Comparison of ENCODE assay signal across 25 cellular contexts in the genomic region with DNA sequence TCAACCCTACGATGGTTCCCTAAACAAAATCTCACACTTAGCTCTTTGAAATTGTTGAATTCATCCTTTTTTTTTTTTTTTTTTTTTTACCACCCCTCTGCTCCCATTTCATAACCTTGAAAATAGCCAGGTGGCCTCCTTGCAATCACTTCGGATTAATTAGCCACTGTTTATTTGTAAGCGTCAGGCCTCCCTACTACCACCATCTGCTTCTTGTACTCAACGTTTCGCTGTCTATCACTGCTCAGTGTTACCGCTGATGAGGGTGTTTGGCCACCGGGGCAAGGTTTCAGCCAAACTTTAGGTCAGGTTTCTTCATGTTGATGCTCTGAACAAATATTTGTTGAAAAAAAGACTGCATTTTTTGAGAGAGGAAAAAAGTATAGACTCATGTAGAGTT.
"Had no signal": no experiment of that assay in that cellular context is flagged by ENCODE, and none has a peak within 500 bp of the region (broad histone marks: within the 10 kb centered on the region; RNA-seq: fewer than 3 reads in every experiment).

No MANE protein-coding gene starts in this region.

- H3K36me3 ChIP-seq: colonic mucosa, esophagus muscularis mucosa, gastrocnemius medialis, heart left ventricle, tibial artery had no signal

- H2AFZ ChIP-seq: parathyroid adenoma had no signal

- H3K36me3 Mint-ChIP-seq: memory B cell had no signal

- H3K27ac ChIP-seq: colonic mucosa, dorsolateral prefrontal cortex, esophagus muscularis mucosa, gastrocnemius medialis, parathyroid adenoma, tibial artery had no signal

- H3K4me3 Mint-ChIP-seq: activated CD4-positive, alpha-beta T cell treated with anti-CD3 and anti-CD28 coated beads, Interleukin-2, amount 10 ng/mL, durations not matched to agents 7 days and 5 days; activated CD8-positive, alpha-beta T cell treated with anti-CD3 and anti-CD28 coated beads, Interleukin-2, amount 10 ng/mL, durations not matched to agents 7 days and 5 days; activated naive CD8-positive, alpha-beta T cell treated with anti-CD3 and anti-CD28 coated beads, Interleukin-2, amount 50 U/mL, for 24 hours; activated T-helper 1 cell treated with anti-CD3 and anti-CD28 coated beads, Interleukin-12 subunit alpha, Interleukin-12 subunit beta, Interleukin-2, Interleukin-4 antibody, amounts not matched to agents 30 ng/mL and 10 ng/mL and 1 ng/mL, durations not matched to agents 14 hours and 24 hours and 36 hours; effector memory CD8-positive, alpha-beta T cell; memory B cell; stimulated activated naive CD8-positive, alpha-beta T cell treated with anti-CD3 and anti-CD28 coated beads, Interleukin-15, Interleukin-2, amounts not matched to agents 100 ng/mL and 50 ng/mL, for 24 hours; T-helper 2 cell treated with Interferon-gamma antibody and Interleukin-4, amounts not matched to agents 5 μg/mL and 100 μg/mL, for 36 hours had no signal

- H3K9me3 ChIP-seq: colonic mucosa, esophagus muscularis mucosa, gastrocnemius medialis, heart left ventricle, mucosa of descending colon, tibial artery had no signal

- H3K27me3 Mint-ChIP-seq: activated naive CD8-positive, alpha-beta T cell treated with anti-CD3 and anti-CD28 coated beads, Interleukin-2, amount 50 U/mL, for 24 hours; memory B cell had no signal

- H3K4me3 ChIP-seq: colonic mucosa, dorsolateral prefrontal cortex, esophagus muscularis mucosa, gastrocnemius medialis, heart left ventricle, mucosa of descending colon, tibial artery had no signal

- H3K27ac Mint-ChIP-seq: activated CD4-positive, alpha-beta T cell treated with anti-CD3 and anti-CD28 coated beads, Interleukin-2, amount 10 ng/mL, durations not matched to agents 7 days and 5 days; activated CD8-positive, alpha-beta T cell treated with anti-CD3 and anti-CD28 coated beads, Interleukin-2, amount 10 ng/mL, durations not matched to agents 7 days and 5 days; activated naive CD8-positive, alpha-beta T cell treated with anti-CD3 and anti-CD28 coated beads, Interleukin-2, amount 50 U/mL, for 24 hours; activated T-helper 1 cell treated with anti-CD3 and anti-CD28 coated beads, Interleukin-12 subunit alpha, Interleukin-12 subunit beta, Interleukin-2, Interleukin-4 antibody, amounts not matched to agents 30 ng/mL and 10 ng/mL and 1 ng/mL, durations not matched to agents 14 hours and 24 hours and 36 hours; effector memory CD8-positive, alpha-beta T cell; memory B cell; stimulated activated naive CD8-positive, alpha-beta T cell treated with anti-CD3 and anti-CD28 coated beads, Interleukin-15, Interleukin-2, amounts not matched to agents 100 ng/mL and 50 ng/mL, for 24 hours; T-helper 2 cell treated with Interferon-gamma antibody and Interleukin-4, amounts not matched to agents 5 μg/mL and 100 μg/mL, for 36 hours had no signal

- H3K79me2 ChIP-seq: parathyroid adenoma had no signal

- DNase-seq: activated CD4-positive, alpha-beta T cell treated with anti-CD3 and anti-CD28 coated beads, Interleukin-2, amount 10 ng/mL, durations not matched to agents 7 days and 5 days; activated CD4-positive, CD25-positive, alpha-beta regulatory T cell treated with anti-CD3 and anti-CD28 coated beads, Interleukin-2, amount 50 U/mL, for 72 hours; activated CD8-positive, alpha-beta T cell treated with anti-CD3 and anti-CD28 coated beads, Interleukin-2, amount 10 ng/mL, durations not matched to agents 7 days and 5 days; activated gamma-delta T cell; activated naive CD4-positive, alpha-beta T cell treated with anti-CD3 and anti-CD28 coated beads, Interleukin-2, amount 50 U/mL, for 16 hours; activated naive CD8-positive, alpha-beta T cell treated with anti-CD3 and anti-CD28 coated beads, Interleukin-2, amount 50 U/mL, for 24 hours; colonic mucosa; effector memory CD8-positive, alpha-beta T cell; gastrocnemius medialis; heart left ventricle; islet precursor cell; left cardiac atrium; mucosa of descending colon; nucleus accumbens; right cardiac atrium; stimulated activated CD4-positive, alpha-beta T cell treated with anti-CD3 and anti-CD28 coated beads, Interleukin-12 subunit alpha, Interleukin-12 subunit beta, amount 100 ng/mL, for 4 hours; substantia nigra; tibial artery had no signal

- H3K9me3 Mint-ChIP-seq: activated CD4-positive, alpha-beta T cell treated with anti-CD3 and anti-CD28 coated beads, Interleukin-2, amount 10 ng/mL, durations not matched to agents 7 days and 5 days; activated naive CD8-positive, alpha-beta T cell treated with anti-CD3 and anti-CD28 coated beads, Interleukin-2, amount 50 U/mL, for 24 hours; activated T-helper 1 cell treated with anti-CD3 and anti-CD28 coated beads, Interleukin-12 subunit alpha, Interleukin-12 subunit beta, Interleukin-2, Interleukin-4 antibody, amounts not matched to agents 30 ng/mL and 10 ng/mL and 1 ng/mL, durations not matched to agents 14 hours and 24 hours and 36 hours; effector memory CD8-positive, alpha-beta T cell; memory B cell; stimulated activated naive CD8-positive, alpha-beta T cell treated with anti-CD3 and anti-CD28 coated beads, Interleukin-15, Interleukin-2, amounts not matched to agents 100 ng/mL and 50 ng/mL, for 24 hours; T-helper 2 cell treated with Interferon-gamma antibody and Interleukin-4, amounts not matched to agents 5 μg/mL and 100 μg/mL, for 36 hours had no signal

- H3K9ac ChIP-seq: parathyroid adenoma had no signal

- H3K4me1 ChIP-seq: colonic mucosa, esophagus muscularis mucosa, gastrocnemius medialis, heart left ventricle, parathyroid adenoma, tibial artery had no signal

- H3K4me1 Mint-ChIP-seq: activated CD4-positive, alpha-beta T cell treated with anti-CD3 and anti-CD28 coated beads, Interleukin-2, amount 10 ng/mL, durations not matched to agents 7 days and 5 days; activated naive CD8-positive, alpha-beta T cell treated with anti-CD3 and anti-CD28 coated beads, Interleukin-2, amount 50 U/mL, for 24 hours; memory B cell had no signal

- H3K27me3 ChIP-seq: colonic mucosa, esophagus muscularis mucosa, gastrocnemius medialis, heart left ventricle, tibial artery had no signal
